Comparison of ENCODE assay signal across 8 cellular contexts in genomic region chr17:27236710-27237315, GRCh38. TPM values are rescaled to one million over a fixed set of nuclear protein-coding genes. Genes with fewer than 3 reads are reported as not detected.
DNase-seq lines count a peak whose midpoint lies in the region; ATAC-seq and TF ChIP-seq lines count a peak whose summit lies in the region.

No MANE protein-coding gene starts in this region.

- no peaks in the 10 kb centered on the region for H3K9me3 Mint-ChIP-seq in memory B cell

- H3K27me3 ChIP-seq in HAP-1 (ENCODE audit: low read depth) (no peaks in the 10 kb centered on the region), dorsolateral prefrontal cortex (no peaks in the 10 kb centered on the region)

- no peaks in the 10 kb centered on the region for H3K36me3 ChIP-seq in HAP-1 (replicated peaks)

- no peaks in the 10 kb centered on the region for H3K36me3 Mint-ChIP-seq in memory B cell

- no peak overlapping the region for H3K27ac Mint-ChIP-seq in memory B cell

- no peaks in the 10 kb centered on the region for H3K9me3 ChIP-seq in HAP-1

- ATAC-seq in memory B cell (ENCODE audit: low read depth) = peak; percentile 68
- ATAC-seq in HG03095 (IDR thresholded peaks at IDR 0.05; ENCODE audit: unreplicated experiment) = no peak

- H3K4me1 ChIP-seq in HAP-1 = no peaks in the 10 kb centered on the region

- DNase-seq in Ammon's horn (ENCODE audit: low spot score) (peak; percentile 82), HAP-1 (ENCODE audit: low spot score in 2 of 2) (peak; percentile 52 to 84), NCI-H82 (lab: John Stamatoyannopoulos, UW) (peak; percentile 87), dorsolateral prefrontal cortex (peak in 8 of 10 donors; percentile 34 to 88 (median 68)), memory B cell (ENCODE audit: low spot score in 2 of 2) (peak; percentile 76 to 79)
- DNase-seq in activated CD4-positive, alpha-beta T cell treated with anti-CD3 and anti-CD28 coated beads, Interleukin-2, amount 50 U/mL, for 4 hours = peak; percentile 75 to 80
- DNase-seq in stimulated activated CD8-positive, alpha-beta memory T cell treated with anti-CD3 and anti-CD28 coated beads, Interleukin-2, amount 100 ng/mL, for 1 hour (ENCODE audit: low read depth in 2 of 2) = peak; percentile 55 to 59

- H3K4me3 Mint-ChIP-seq in memory B cell = no peak overlapping the region

- H3K27ac ChIP-seq in dorsolateral prefrontal cortex = no peak overlapping the region

- no peaks in the 10 kb centered on the region for H3K27me3 Mint-ChIP-seq in memory B cell

- in situ Hi-C loops in HAP-1 (cut with MboI; ENCODE audit: low sequenced_read_pairs) = loop anchor here (10.0 to 25.0 kb wide), 3 partner anchors 225 to 600 kb away; partner anchors contain the start of gene KSR1

- TF ChIP-seq CTCF in dorsolateral prefrontal cortex (IDR thresholded peaks at IDR 0.05 in 54 of 56, conservative IDR thresholded peaks at IDR 0.05 in 2 of 56; ENCODE audit: low read depth in 1 of 56, partially characterized antibody in 56 of 56) = peak; percentile 84 to 99 (median 95)

- H3K4me1 Mint-ChIP-seq in memory B cell = peaks cover 28% of the 10 kb centered on the region

- intact Hi-C loops in dorsolateral prefrontal cortex (cut with DNase I) = loop anchor here (2.0 to 10.0 kb wide), 4 partner anchors 366 to 520 kb away; no protein-coding TSS in a partner anchor

- H3K4me3 ChIP-seq in HAP-1 (no peak overlapping the region), dorsolateral prefrontal cortex (no peak overlapping the region)

RNA-seq across cellular contexts. Expression of gene WSB1, which starts 57.1 kb away (rescaled TPM):
- 100 to 1,000 TPM in 119 of 120 experiments, 10 to 100 TPM in 1; 91.4 to 483 (median 217) TPM for total RNA-seq in dorsolateral prefrontal cortex
